17 cellular contexts compared by ENCODE assay signal in the genomic region with DNA sequence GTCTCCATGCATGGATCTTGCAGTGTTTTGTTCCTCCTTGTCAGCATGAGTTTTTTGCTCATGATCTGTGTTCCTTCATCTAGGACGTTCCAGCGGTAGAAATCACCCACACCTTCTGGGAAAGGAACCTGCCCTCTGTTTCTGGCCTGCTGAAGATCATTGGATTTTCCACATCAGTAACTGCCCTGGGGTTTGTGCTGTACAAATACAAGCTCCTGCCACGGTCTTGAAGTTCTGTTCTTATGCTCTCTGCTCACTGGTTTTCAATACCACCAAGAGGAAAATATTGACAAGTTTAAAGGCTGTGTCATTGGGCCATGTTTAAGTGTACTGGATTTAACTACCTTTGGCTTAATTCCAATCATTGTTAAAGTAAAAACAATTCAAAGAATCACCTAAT.
DNase-seq lines count a peak whose midpoint lies in the region; FAIRE-seq and TF ChIP-seq lines count a peak whose summit lies in the region.
"Had no signal": no experiment of that assay in that cellular context is flagged by ENCODE, and none has a peak within 500 bp of the region (broad histone marks: within the 10 kb centered on the region; RNA-seq: fewer than 3 reads in every experiment).

No MANE protein-coding gene starts in this region.

- H3K4me3 Mint-ChIP-seq in MCF 10A (ENCODE audit: unreplicated experiment) (no peak overlapping the region), nephron (no peak overlapping the region)
- H3K4me3 Mint-ChIP-seq: CD14-positive monocyte; CD8-positive, alpha-beta T cell; H9 had no signal

- H3K9me3 Mint-ChIP-seq in MCF 10A (ENCODE audit: unreplicated experiment) (no peaks in the 10 kb centered on the region), nephron (no peaks in the 10 kb centered on the region)
- H3K9me3 Mint-ChIP-seq: CD14-positive monocyte; CD8-positive, alpha-beta T cell had no signal

- no peak overlapping the region for H3K4me3 ChIP-seq in mammary epithelial cell (replicated peaks in 1 of 3; ENCODE audit: insufficient read depth in 1 of 3, low read depth in 2 of 3, low read length in 3 of 3)

- no peak overlapping the region for H3K27ac Mint-ChIP-seq in MCF 10A (ENCODE audit: low read depth, unreplicated experiment)
- H3K27ac Mint-ChIP-seq in nephron, result peak overlapping the region; percentile 55 to 91 (median 59)
- H3K27ac Mint-ChIP-seq: CD14-positive monocyte; CD8-positive, alpha-beta T cell; H9 had no signal

- in situ Hi-C loops in mammary epithelial cell (cut with MboI; ENCODE audit: low sequenced_read_pairs in 2 of 2), result no loop called here

- no peaks in the 10 kb centered on the region for H3K79me2 ChIP-seq in mammary epithelial cell (ENCODE audit: insufficient read depth, low read length)

- CTCF ChIA-PET in mammary epithelial cell (lab: Charles Lee; ENCODE audit: low non-redundant PET), result no interaction called here
- CTCF ChIA-PET in MCF 10A (lab: Yijun Ruan, JAX), result interaction anchor here (0.6 kb wide), 1 partner anchor 648 kb away, joined by 3 read pairs; no protein-coding TSS in a partner anchor

- H3K27me3 ChIP-seq in mammary epithelial cell (ENCODE audit: insufficient read depth, low read length), result no peaks in the 10 kb centered on the region

- H3K4me2 ChIP-seq in mammary epithelial cell (ENCODE audit: insufficient read depth, low read depth, low read length), result no peak overlapping the region

- H4K20me1 ChIP-seq in mammary epithelial cell (ENCODE audit: insufficient read depth, low read length), result no peaks in the 10 kb centered on the region

- dilution Hi-C loops in mammary epithelial cell (cut with HindIII; ENCODE audit: low sequenced_read_pairs), result no loop called here

- intact Hi-C loops in mammary epithelial cell (cut with micrococcal nuclease) (no loop called here), MCF 10A (cut with micrococcal nuclease) (no loop called here)

- no peaks in the 10 kb centered on the region for H3K9me3 ChIP-seq in mammary epithelial cell (replicated peaks; ENCODE audit: insufficient read depth, low read length)
- H3K9me3 ChIP-seq: Caco-2 had no signal

- BruUV-seq in mammary epithelial cell (replicated peaks; lab: Mats Ljungman, UMichigan), result TSS peak; percentile 35
- BruUV-seq in MCF 10A (replicated peaks; lab: Mats Ljungman, UMichigan), result no TSS peak

- H3K36me3 Mint-ChIP-seq in MCF 10A (ENCODE audit: insufficient read depth, unreplicated experiment) (peaks cover 51% of the 10 kb centered on the region), nephron (ENCODE audit: low read depth) (no peaks in the 10 kb centered on the region)
- H3K36me3 Mint-ChIP-seq: CD14-positive monocyte; CD8-positive, alpha-beta T cell had no signal

- WGBS in mammary epithelial cell (ENCODE audit: low coverage, missing lambda C conversion rate), result 57% methylated on average over 3 of the region's 3 CpGs

- no peaks in the 10 kb centered on the region for H3K4me1 ChIP-seq in mammary epithelial cell (ENCODE audit: insufficient read depth, low read length)
- H3K4me1 ChIP-seq: Caco-2 had no signal

- POLR2A ChIA-PET in MCF 10A (lab: Yijun Ruan, JAX), result interaction anchor here (0.7 kb wide), 1 partner anchor 1357 kb away, joined by 3 read pairs; no protein-coding TSS in a partner anchor

- TF ChIP-seq CTCF in mammary epithelial cell (conservative IDR thresholded peaks at IDR 0.05 in 1 of 2, IDR thresholded peaks at IDR 0.05 in 1 of 2; ENCODE audit: extremely low read depth in 1 of 2, insufficient read depth in 1 of 2, low read depth in 1 of 2, low read length in 2 of 2) (no peak), MCF 10A (IDR thresholded peaks at IDR 0.05; ENCODE audit: unreplicated experiment) (no peak), nephron (IDR thresholded peaks at IDR 0.05; ENCODE audit: unreplicated experiment in 3 of 3) (no peak)

- DNase-seq in mammary epithelial cell (no peak), MCF 10A (ENCODE audit: unreplicated experiment) (no peak), NCI-H2029 (lab: John Stamatoyannopoulos, UW) (no peak), inferior parietal cortex (ENCODE audit: extremely low spot score) (no peak)
- no peak for DNase-seq in activated CD8-positive, alpha-beta memory T cell treated with anti-CD3 and anti-CD28 coated beads, Interleukin-2, amount 50 U/mL, for 4 hours
- DNase-seq: Caco-2; CD8-positive, alpha-beta T cell; DND-41; GDM1; GOT3; H9 had no signal

- H2AFZ ChIP-seq in mammary epithelial cell (ENCODE audit: low read depth, low read length), result no peak overlapping the region

- no peak overlapping the region for H3K27ac ChIP-seq in mammary epithelial cell (ENCODE audit: insufficient read depth, low read depth, low read length)
- H3K27ac ChIP-seq: 22Rv1 had no signal

- peak; percentile 71 for FAIRE-seq in islet of Langerhans (lab: Jason Lieb, UNC)
- FAIRE-seq: GM12892, GM19239 had no signal

- H3K27me3 Mint-ChIP-seq in MCF 10A (ENCODE audit: insufficient read depth, unreplicated experiment) (peaks cover 54% of the 10 kb centered on the region), nephron (ENCODE audit: low read depth) (no peaks in the 10 kb centered on the region)

- H3K36me3 ChIP-seq in mammary epithelial cell (ENCODE audit: insufficient read depth, low read length), result no peaks in the 10 kb centered on the region

- H3K4me1 Mint-ChIP-seq in MCF 10A (ENCODE audit: insufficient read depth, unreplicated experiment) (peaks cover 5% of the 10 kb centered on the region), nephron (peaks cover 27% of the 10 kb centered on the region)
- H3K4me1 Mint-ChIP-seq: H9 had no signal

- H3K9ac ChIP-seq in mammary epithelial cell (ENCODE audit: insufficient read depth, low read length), result no peak overlapping the region
